Comparison of ENCODE assay signal across 1 cellular context in the genomic region with DNA sequence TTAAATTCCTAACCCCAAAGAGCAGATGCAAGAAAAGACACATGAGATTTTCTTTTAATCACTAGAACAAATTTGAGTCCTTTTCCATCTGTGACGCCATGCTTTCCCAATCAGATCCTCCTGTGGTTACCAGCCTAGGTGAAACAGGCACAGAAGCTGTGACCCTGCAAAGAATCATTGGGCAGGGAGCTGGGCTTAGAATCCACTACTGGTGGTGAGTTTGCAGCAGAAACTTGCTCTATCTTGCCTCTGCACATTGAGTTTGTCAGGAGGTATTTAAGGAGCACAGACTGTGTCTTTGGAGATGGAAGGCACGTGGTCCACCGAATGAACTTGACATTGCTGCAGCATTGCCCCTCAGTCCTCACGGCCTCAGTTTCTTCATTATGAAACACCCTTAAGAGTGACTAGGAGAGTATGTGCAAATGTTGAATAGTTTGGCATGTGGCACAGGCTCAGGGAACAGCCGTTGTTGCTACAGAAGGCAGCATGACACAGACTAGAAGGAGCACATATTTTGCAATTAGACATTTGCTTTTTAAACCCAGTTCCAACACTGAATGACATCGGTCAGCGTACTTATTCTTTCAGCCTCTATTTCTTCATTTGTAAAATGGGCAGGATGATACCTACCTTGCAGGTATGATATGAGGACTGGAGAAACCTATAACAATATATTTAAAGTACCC.
TF ChIP-seq lines count a peak whose summit lies in the region.

No MANE protein-coding gene starts in this region.

TF ChIP-seq in H1, 55 proteins besides CTCF, POLR2A, EP300 and RAD21:
- TF ChIP-seq KDM5A (IDR thresholded peaks at IDR 0.05; ENCODE audit: low read length) (no peak), HDAC6 (IDR thresholded peaks at IDR 0.05; ENCODE audit: low read depth, low read length) (no peak), SP2 (IDR thresholded peaks at IDR 0.05; ENCODE audit: low read length) (no peak), CBX8 (IDR thresholded peaks at IDR 0.05; ENCODE audit: borderline replicate concordance, low read depth, low read length) (no peak), CBX5 (IDR thresholded peaks at IDR 0.05; ENCODE audit: low read depth, low read length) (no peak), EGR1 (IDR thresholded peaks at IDR 0.05; ENCODE audit: borderline replicate concordance, low read depth, low read length) (no peak), CTBP2 (IDR thresholded peaks at IDR 0.05; ENCODE audit: borderline replicate concordance, insufficient read depth, insufficient read length, low read length) (no peak), JUND (IDR thresholded peaks at IDR 0.05; ENCODE audit: low read length) (no peak)
- TF ChIP-seq, protein P1, sequence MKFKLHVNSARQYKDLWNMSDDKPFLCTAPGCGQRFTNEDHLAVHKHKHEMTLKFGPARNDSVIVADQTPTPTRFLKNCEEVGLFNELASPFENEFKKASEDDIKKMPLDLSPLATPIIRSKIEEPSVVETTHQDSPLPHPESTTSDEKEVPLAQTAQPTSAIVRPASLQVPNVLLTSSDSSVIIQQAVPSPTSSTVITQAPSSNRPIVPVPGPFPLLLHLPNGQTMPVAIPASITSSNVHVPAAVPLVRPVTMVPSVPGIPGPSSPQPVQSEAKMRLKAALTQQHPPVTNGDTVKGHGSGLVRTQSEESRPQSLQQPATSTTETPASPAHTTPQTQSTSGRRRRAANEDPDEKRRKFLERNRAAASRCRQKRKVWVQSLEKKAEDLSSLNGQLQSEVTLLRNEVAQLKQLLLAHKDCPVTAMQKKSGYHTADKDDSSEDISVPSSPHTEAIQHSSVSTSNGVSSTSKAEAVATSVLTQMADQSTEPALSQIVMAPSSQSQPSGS (IDR thresholded peaks at IDR 0.05; ENCODE audit: low read length) = no peak
